In the genomic region with DNA sequence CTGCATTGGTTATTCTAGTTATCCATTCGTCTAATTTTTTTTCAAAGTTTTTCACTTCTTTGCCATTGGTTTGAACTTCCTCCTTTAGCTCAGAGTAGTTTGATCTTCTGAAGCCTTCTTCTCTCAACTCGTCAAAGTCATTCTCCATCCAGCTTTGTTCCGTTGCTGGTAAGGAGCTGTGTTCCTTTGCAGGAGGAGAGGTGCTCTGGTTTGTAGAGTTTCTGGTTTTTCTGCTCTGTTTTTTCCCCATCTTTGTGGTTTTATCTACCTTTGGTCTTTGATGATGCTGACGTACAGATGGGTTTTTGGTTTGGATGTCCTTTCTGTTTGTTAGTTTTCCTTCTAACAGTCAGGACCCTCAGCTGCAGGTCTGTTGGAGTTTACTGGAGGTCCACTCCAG, we compare ENCODE assay signal across 7 cellular contexts.
DNase-seq lines count a peak whose midpoint lies in the region; ATAC-seq and TF ChIP-seq lines count a peak whose summit lies in the region.
"Not testable (repeated sequence)": the region's sequence is repeated elsewhere in the genome, so short reads cannot be mapped to it uniquely, and the experiment has no call there.

No MANE protein-coding gene starts in this region.

- H3K27ac ChIP-seq in CD4-positive, alpha-beta T cell (ENCODE audit: low read depth, low read length) = not testable (repeated sequence)

- ATAC-seq in CD4-positive, alpha-beta T cell (ENCODE audit: poor library complexity); activated T-cell treated with anti-CD3 and anti-CD28 coated beads, Interleukin-2, amount 50 U/mL, for 72 hours (replicated peaks in 1 of 2): not testable (repeated sequence)

- H3K4me3 ChIP-seq in Jurkat, Clone E6-1 (ENCODE audit: low read length) = not testable (repeated sequence)

- POLR2A ChIA-PET in CD4-positive, alpha-beta T cell (lab: Charles Lee); activated CD4-positive, alpha-beta T cell treated with anti-CD3 and anti-CD28 coated beads, Interleukin-2, amount 10 ng/mL, durations not matched to agents 7 days and 5 days (lab: Charles Lee): not testable (repeated sequence)

- H3K36me3 Mint-ChIP-seq in CD4-positive, alpha-beta T cell (ENCODE audit: low read depth); T-helper 1 cell treated with Interleukin-12 subunit alpha and Interleukin-12 subunit beta and Interleukin-4 antibody, amounts not matched to agents 30 μg/mL and 1 μg/mL, for 36 hours (ENCODE audit: low read depth); T-helper 2 cell treated with Interferon-gamma antibody and Interleukin-4, amounts not matched to agents 5 μg/mL and 100 μg/mL, for 36 hours (ENCODE audit: low read depth); activated CD4-positive, alpha-beta T cell treated with anti-CD3 and anti-CD28 coated beads, Interleukin-2, amount 10 ng/mL, durations not matched to agents 7 days and 5 days (ENCODE audit: low read depth); activated T-cell treated with anti-CD3 and anti-CD28 coated beads, Interleukin-2, amount 50 U/mL, for 72 hours (ENCODE audit: insufficient read depth in 2 of 2); activated naive CD4-positive, alpha-beta T cell treated with anti-CD3 and anti-CD28 coated beads, Interleukin-2, amount 50 U/mL, for 24 hours: not testable (repeated sequence)

- DNase-seq in CD4-positive, alpha-beta T cell; T-helper 2 cell treated with Interferon-gamma antibody and Interleukin-4, amounts not matched to agents 5 μg/mL and 100 μg/mL, for 36 hours (ENCODE audit: low spot score); activated CD4-positive, alpha-beta T cell treated with anti-CD3 and anti-CD28 coated beads, Interleukin-2, amount 10 ng/mL, durations not matched to agents 7 days and 5 days; activated T-cell treated with anti-CD3 and anti-CD28 coated beads, Interleukin-2, amount 50 U/mL, for 72 hours: not testable (repeated sequence)
- peak; percentile 51 for DNase-seq in Jurkat, Clone E6-1 (ENCODE audit: low read depth, low spot score)

- intact Hi-C loops in CD4-positive, alpha-beta T cell (cut with DNase I, micrococcal nuclease) = not testable (repeated sequence)

- H3K27ac Mint-ChIP-seq in CD4-positive, alpha-beta T cell = peak overlapping the region; percentile 13
- H3K27ac Mint-ChIP-seq in T-helper 1 cell treated with Interleukin-12 subunit alpha and Interleukin-12 subunit beta and Interleukin-4 antibody, amounts not matched to agents 30 μg/mL and 1 μg/mL, for 36 hours = peak overlapping the region; percentile 64
- H3K27ac Mint-ChIP-seq in T-helper 2 cell treated with Interferon-gamma antibody and Interleukin-4, amounts not matched to agents 5 μg/mL and 100 μg/mL, for 36 hours; activated naive CD4-positive, alpha-beta T cell treated with anti-CD3 and anti-CD28 coated beads, Interleukin-2, amount 50 U/mL, for 24 hours: not testable (repeated sequence)
- H3K27ac Mint-ChIP-seq in activated CD4-positive, alpha-beta T cell treated with anti-CD3 and anti-CD28 coated beads, Interleukin-2, amount 10 ng/mL, durations not matched to agents 7 days and 5 days = peak overlapping the region; percentile 82
- peak overlapping the region; percentile 20 for H3K27ac Mint-ChIP-seq in activated T-cell treated with anti-CD3 and anti-CD28 coated beads, Interleukin-2, amount 50 U/mL, for 72 hours

- not testable (repeated sequence) for H3K27me3 ChIP-seq in CD4-positive, alpha-beta T cell (ENCODE audit: control insufficient read depth, insufficient read depth, low read length)

- not testable (repeated sequence) for H3K27me3 Mint-ChIP-seq in CD4-positive, alpha-beta T cell; T-helper 1 cell treated with Interleukin-12 subunit alpha and Interleukin-12 subunit beta and Interleukin-4 antibody, amounts not matched to agents 30 μg/mL and 1 μg/mL, for 36 hours (ENCODE audit: low read depth); T-helper 2 cell treated with Interferon-gamma antibody and Interleukin-4, amounts not matched to agents 5 μg/mL and 100 μg/mL, for 36 hours (ENCODE audit: low read depth); activated CD4-positive, alpha-beta T cell treated with anti-CD3 and anti-CD28 coated beads, Interleukin-2, amount 10 ng/mL, durations not matched to agents 7 days and 5 days; activated T-cell treated with anti-CD3 and anti-CD28 coated beads, Interleukin-2, amount 50 U/mL, for 72 hours (ENCODE audit: low read depth); activated naive CD4-positive, alpha-beta T cell treated with anti-CD3 and anti-CD28 coated beads, Interleukin-2, amount 50 U/mL, for 24 hours

- TF ChIP-seq CTCF in CD4-positive, alpha-beta T cell (IDR thresholded peaks at IDR 0.05) = not testable (repeated sequence)

- H3K9me3 ChIP-seq in CD4-positive, alpha-beta T cell (ENCODE audit: control insufficient read depth, low read length) = not testable (repeated sequence)

- peak overlapping the region; percentile 50 for H3K4me3 Mint-ChIP-seq in CD4-positive, alpha-beta T cell
- peak overlapping the region; percentile 61 for H3K4me3 Mint-ChIP-seq in T-helper 1 cell treated with Interleukin-12 subunit alpha and Interleukin-12 subunit beta and Interleukin-4 antibody, amounts not matched to agents 30 μg/mL and 1 μg/mL, for 36 hours
- peak overlapping the region; percentile 44 for H3K4me3 Mint-ChIP-seq in T-helper 2 cell treated with Interferon-gamma antibody and Interleukin-4, amounts not matched to agents 5 μg/mL and 100 μg/mL, for 36 hours
- peak overlapping the region; percentile 43 for H3K4me3 Mint-ChIP-seq in activated CD4-positive, alpha-beta T cell treated with anti-CD3 and anti-CD28 coated beads, Interleukin-2, amount 10 ng/mL, durations not matched to agents 7 days and 5 days
- H3K4me3 Mint-ChIP-seq in activated T-cell treated with anti-CD3 and anti-CD28 coated beads, Interleukin-2, amount 50 U/mL, for 72 hours = peak overlapping the region; percentile 27 to 66
- H3K4me3 Mint-ChIP-seq in activated naive CD4-positive, alpha-beta T cell treated with anti-CD3 and anti-CD28 coated beads, Interleukin-2, amount 50 U/mL, for 24 hours = peak overlapping the region; percentile 72

- not testable (repeated sequence) for H3K9me3 Mint-ChIP-seq in CD4-positive, alpha-beta T cell; T-helper 1 cell treated with Interleukin-12 subunit alpha and Interleukin-12 subunit beta and Interleukin-4 antibody, amounts not matched to agents 30 μg/mL and 1 μg/mL, for 36 hours; T-helper 2 cell treated with Interferon-gamma antibody and Interleukin-4, amounts not matched to agents 5 μg/mL and 100 μg/mL, for 36 hours; activated CD4-positive, alpha-beta T cell treated with anti-CD3 and anti-CD28 coated beads, Interleukin-2, amount 10 ng/mL, durations not matched to agents 7 days and 5 days; activated T-cell treated with anti-CD3 and anti-CD28 coated beads, Interleukin-2, amount 50 U/mL, for 72 hours; activated naive CD4-positive, alpha-beta T cell treated with anti-CD3 and anti-CD28 coated beads, Interleukin-2, amount 50 U/mL, for 24 hours

- CTCF ChIA-PET in CD4-positive, alpha-beta T cell (lab: Charles Lee); activated CD4-positive, alpha-beta T cell treated with anti-CD3 and anti-CD28 coated beads, Interleukin-2, amount 10 ng/mL, durations not matched to agents 7 days and 5 days (lab: Charles Lee): not testable (repeated sequence)

- H3K4me1 Mint-ChIP-seq in CD4-positive, alpha-beta T cell (ENCODE audit: low read depth) = peaks cover 13% of the 10 kb centered on the region
- H3K4me1 Mint-ChIP-seq in T-helper 1 cell treated with Interleukin-12 subunit alpha and Interleukin-12 subunit beta and Interleukin-4 antibody, amounts not matched to agents 30 μg/mL and 1 μg/mL, for 36 hours (ENCODE audit: low read depth) = peaks cover 19% of the 10 kb centered on the region
- H3K4me1 Mint-ChIP-seq in T-helper 2 cell treated with Interferon-gamma antibody and Interleukin-4, amounts not matched to agents 5 μg/mL and 100 μg/mL, for 36 hours (ENCODE audit: low read depth); activated T-cell treated with anti-CD3 and anti-CD28 coated beads, Interleukin-2, amount 50 U/mL, for 72 hours (ENCODE audit: low read depth): not testable (repeated sequence)
- peaks cover 18% of the 10 kb centered on the region for H3K4me1 Mint-ChIP-seq in activated CD4-positive, alpha-beta T cell treated with anti-CD3 and anti-CD28 coated beads, Interleukin-2, amount 10 ng/mL, durations not matched to agents 7 days and 5 days
- peaks cover 21% of the 10 kb centered on the region for H3K4me1 Mint-ChIP-seq in activated naive CD4-positive, alpha-beta T cell treated with anti-CD3 and anti-CD28 coated beads, Interleukin-2, amount 50 U/mL, for 24 hours
